Comparison of ENCODE assay signal across 11 cellular contexts in genomic region chr2:28643911-28644334, GRCh38.
A peak's percentile ranks its signal among the peaks of the same experiment; 100 is the strongest.
DNase-seq lines count a peak whose midpoint lies in the region; ATAC-seq, FAIRE-seq and TF ChIP-seq lines count a peak whose summit lies in the region.
"Had no signal": no experiment of that assay in that cellular context is flagged by ENCODE, and none has a peak within 500 bp of the region (broad histone marks: within the 10 kb centered on the region; RNA-seq: fewer than 3 reads in every experiment).

No MANE protein-coding gene starts in this region.

- no peak overlapping the region for H4K91ac ChIP-seq in H1 (replicated peaks; ENCODE audit: insufficient read length, low read length)

- no peaks in the 10 kb centered on the region for H3K79me1 ChIP-seq in H1 (ENCODE audit: low read depth, low read length)

- H3K4me3 Mint-ChIP-seq in neural progenitor cell: peak overlapping the region; percentile 57

- H3K36me3 Mint-ChIP-seq in neural progenitor cell: peaks cover 2% of the 10 kb centered on the region

- H3K9me3 ChIP-seq in H1 (ENCODE audit: insufficient read depth in 2 of 2, low read depth in 1 of 2, low read length in 1 of 2): no peaks in the 10 kb centered on the region
- no peaks in the 10 kb centered on the region for H3K9me3 ChIP-seq in neural progenitor cell (ENCODE audit: low read depth)

- H3K27me3 ChIP-seq in H1 (replicated peaks in 1 of 4; ENCODE audit: control insufficient read depth in 3 of 4, extremely low read depth in 1 of 4, insufficient read depth in 3 of 4, low read length in 3 of 4) (no peaks in the 10 kb centered on the region), neural progenitor cell (no peaks in the 10 kb centered on the region)

- no peak overlapping the region for H3K23ac ChIP-seq in H1 (ENCODE audit: insufficient read length)

- POLR2A ChIA-PET in H1 (lab: Charles Lee; ENCODE audit: partially characterized antibody): no interaction called here

- H3K18ac ChIP-seq in H1 (ENCODE audit: extremely low read depth, low read length): no peak overlapping the region

- no peak for FAIRE-seq in H1 (lab: Jason Lieb, UNC)
- FAIRE-seq: colon had no signal

- peaks cover 2% of the 10 kb centered on the region for H3K9me3 Mint-ChIP-seq in neural progenitor cell

- H4K20me1 ChIP-seq in H1 (replicated peaks in 1 of 2; ENCODE audit: control insufficient read depth in 1 of 2, insufficient read depth in 2 of 2, low read length in 2 of 2): no peaks in the 10 kb centered on the region
- H4K20me1 ChIP-seq in neural progenitor cell (ENCODE audit: low read depth): no peaks in the 10 kb centered on the region

- H2AFZ ChIP-seq in H1 (ENCODE audit: low read length) (no peak overlapping the region; the same call in 1 of the 2 replicates), neural progenitor cell (replicated peaks) (peak overlapping the region; percentile 73)

- H3K4me1 ChIP-seq in H1 (replicated peaks in 1 of 4; ENCODE audit: control insufficient read depth in 3 of 4, insufficient read depth in 4 of 4, low read length in 3 of 4) (peaks cover 0 to 10% (median 2%) of the 10 kb centered on the region in 4 experiments; a peak in 2 of 7 replicates), neural progenitor cell (peaks cover 22% of the 10 kb centered on the region)

- peaks cover 10% of the 10 kb centered on the region for H3K27me3 Mint-ChIP-seq in neural progenitor cell (ENCODE audit: insufficient read depth, low read depth)

- no peak overlapping the region for H2BK12ac ChIP-seq in H1 (ENCODE audit: low read depth, low read length)

- no peak for TF ChIP-seq POLR2A in H1 (IDR thresholded peaks at IDR 0.05; ENCODE audit: control extremely low read depth in 1 of 2, low read depth in 2 of 2, low read length in 2 of 2)

- H3K36me3 ChIP-seq in H1 (ENCODE audit: control insufficient read depth in 2 of 4, insufficient read depth in 4 of 4, low read length in 3 of 4): no peaks in the 10 kb centered on the region
- no peaks in the 10 kb centered on the region for H3K36me3 ChIP-seq in neural progenitor cell

- CTCF ChIA-PET in H1 (lab: Charles Lee; ENCODE audit: partially characterized antibody): interaction anchor here (2.4 kb wide), 1 partner anchor 12 kb away, joined by 4 read pairs; no protein-coding TSS in a partner anchor

- peak; percentile 85 for DNase-seq in EH (ENCODE audit: low read depth)
- DNase-seq in NOMO-1 (lab: John Stamatoyannopoulos, UW; ENCODE audit: unreplicated experiment in 2 of 2): peak; percentile 9 to 57
- DNase-seq in H1 (ENCODE audit: low read depth in 1 of 2, low spot score in 2 of 2): no peak
- DNase-seq in neural progenitor cell (ENCODE audit: low spot score): no peak
- DNase-seq in amniotic stem cell (lab: John Stamatoyannopoulos, UW): no peak
- DNase-seq in epidermal melanocyte (ENCODE audit: insufficient read length, low spot score): no peak
- DNase-seq: activated CD4-positive, alpha-beta T cell treated with anti-CD3 and anti-CD28 coated beads for 48 hours; NCI-H82 had no signal

- no peak overlapping the region; the same call in 1 of the 2 replicates for H4K8ac ChIP-seq in H1 (ENCODE audit: extremely low read depth, insufficient read depth, low read length)

- TF ChIP-seq CTCF in H1 (IDR thresholded peaks at IDR 0.05; ENCODE audit: control extremely low read depth in 1 of 3, insufficient read depth in 1 of 3, low read depth in 1 of 3, low read length in 3 of 3) (no peak), neural progenitor cell (IDR thresholded peaks at IDR 0.05) (no peak)

- no peak overlapping the region for H2BK120ac ChIP-seq in H1 (replicated peaks; ENCODE audit: low read depth, low read length)

- no peak overlapping the region for H3K4ac ChIP-seq in H1 (replicated peaks; ENCODE audit: insufficient read length, low read depth, low read length)

- H3K79me2 ChIP-seq in H1 (ENCODE audit: control insufficient read depth in 1 of 2, insufficient read depth in 2 of 2, low read length in 2 of 2) (no peaks in the 10 kb centered on the region), neural progenitor cell (ENCODE audit: low read depth) (no peaks in the 10 kb centered on the region)

- H3K23me2 ChIP-seq in H1 (ENCODE audit: low read depth, low read length): no peaks in the 10 kb centered on the region

- H3K9ac ChIP-seq in H1 (replicated peaks in 1 of 4; ENCODE audit: extremely low read depth in 1 of 4, low read depth in 3 of 4, low read length in 3 of 4): no peak overlapping the region
- no peak overlapping the region for H3K9ac ChIP-seq in neural progenitor cell

- no peak for TF ChIP-seq EP300 in H1 (IDR thresholded peaks at IDR 0.05; ENCODE audit: borderline replicate concordance in 1 of 2, low read depth in 2 of 2, low read length in 2 of 2)

- no peak overlapping the region for H4K5ac ChIP-seq in H1 (ENCODE audit: insufficient read length, low read depth, low read length)

- no peak overlapping the region for H2AK5ac ChIP-seq in H1 (ENCODE audit: low read depth, low read length)

- no peak overlapping the region for H3K27ac ChIP-seq in H1 (ENCODE audit: low read depth, low read length)
- no peak overlapping the region for H3K27ac ChIP-seq in neural progenitor cell

- no peaks in the 10 kb centered on the region for H3F3A ChIP-seq in neural progenitor cell (ENCODE audit: low read depth)

- TF ChIP-seq RAD21 in H1 (IDR thresholded peaks at IDR 0.05 in 1 of 2, conservative IDR thresholded peaks at IDR 0.05 in 1 of 2; ENCODE audit: low read depth in 2 of 2, low read length in 2 of 2): no peak

- ATAC-seq in HG03342 (IDR thresholded peaks at IDR 0.05; ENCODE audit: unreplicated experiment): no peak
- no peak for ATAC-seq in HG03378 (IDR thresholded peaks at IDR 0.05; ENCODE audit: unreplicated experiment)

- peak overlapping the region; percentile 92 for H3K27ac Mint-ChIP-seq in neural progenitor cell

- H3K4me2 ChIP-seq in H1 (ENCODE audit: insufficient read depth in 1 of 2, low read depth in 2 of 2, low read length in 2 of 2) (no peak overlapping the region), neural progenitor cell (peak overlapping the region; percentile 60)

- H3K4me1 Mint-ChIP-seq in neural progenitor cell: peaks cover 38% of the 10 kb centered on the region

- no peak overlapping the region for H3K4me3 ChIP-seq in H1 (ENCODE audit: extremely low read depth in 1 of 4, insufficient read depth in 2 of 4, low read depth in 3 of 4, low read length in 4 of 4)
- H3K4me3 ChIP-seq in neural progenitor cell: no peak overlapping the region

- WGBS in H1 (ENCODE audit: extremely low coverage in 1 of 2, insufficient coverage in 1 of 2, insufficient read length in 1 of 2, insufficient replicate concordance in 2 of 2, low coverage in 1 of 2, low lambda C conversion rate in 2 of 2, missing lambda C conversion rate in 1 of 2), 2 experiments: 92% methylated on average over 11 of the region's 11 CpGs; no CpG with 5 or more reads in 1 of the 2 experiments

- no peak overlapping the region for H2BK20ac ChIP-seq in H1 (ENCODE audit: low read length)

- no peak overlapping the region for H2BK5ac ChIP-seq in H1 (ENCODE audit: low read depth, low read length)

- no peak overlapping the region for H2BK15ac ChIP-seq in H1 (ENCODE audit: low read length)

- no peak overlapping the region for H3K14ac ChIP-seq in H1 (ENCODE audit: insufficient read length)

- no peak overlapping the region for H3K56ac ChIP-seq in H1 (replicated peaks; ENCODE audit: insufficient read length, low read depth, low read length)

TF ChIP-seq in H1, 55 proteins besides CTCF, POLR2A, EP300 and RAD21:
- no peak for TF ChIP-seq CHD2 (IDR thresholded peaks at IDR 0.05; ENCODE audit: low read length)
- peak; percentile 75 for TF ChIP-seq CEBPB (IDR thresholded peaks at IDR 0.05; ENCODE audit: low read depth, low read length)
- no peak for TF ChIP-seq TAF7 (optimal IDR thresholded peaks at IDR 0.05; ENCODE audit: borderline replicate concordance, low read depth, low read length)
- TF ChIP-seq JUND (IDR thresholded peaks at IDR 0.05; ENCODE audit: low read length): no peak

Comparison
In these comparisons a context has a peak if more than half of its experiments do, and no peak if none do; other contexts are left out.
1. DNase-seq: peak in EH (single experiment) and NOMO-1 (2 of 2); none in H1 (0 of 2), neural progenitor cell (single experiment), amniotic stem cell (single experiment) and epidermal melanocyte (single experiment).